In genomic region chr20:14232650-14233049, GRCh38 we compare ENCODE assay signal across 18 cellular contexts.
DNase-seq lines count a peak whose midpoint lies in the region; ATAC-seq and TF ChIP-seq lines count a peak whose summit lies in the region.
"Had no signal": no experiment of that assay in that cellular context is flagged by ENCODE, and none has a peak within 500 bp of the region (broad histone marks: within the 10 kb centered on the region; RNA-seq: fewer than 3 reads in every experiment).

No MANE protein-coding gene starts in this region.

- no peaks in the 10 kb centered on the region for H3K4me1 Mint-ChIP-seq in activated CD8-positive, alpha-beta memory T cell treated with anti-CD3 and anti-CD28 coated beads, Interleukin-2, amount 10 ng/mL, durations not matched to agents 7 days and 5 days
- H3K4me1 Mint-ChIP-seq in MCF 10A (ENCODE audit: insufficient read depth, unreplicated experiment): peaks cover 15% of the 10 kb centered on the region
- H3K4me1 Mint-ChIP-seq: T-helper 17 cell had no signal

- CTCF ChIA-PET in activated CD8-positive, alpha-beta memory T cell treated with anti-CD3 and anti-CD28 coated beads, Interleukin-2, amount 10 ng/mL, durations not matched to agents 7 days and 5 days (lab: Charles Lee): no interaction called here
- CTCF ChIA-PET in MCF 10A (lab: Yijun Ruan, JAX): interaction anchor here (1.3 to 1.7 kb wide), 2 partner anchors 54 to 91 kb away, joined by 3 read pairs; no protein-coding TSS in a partner anchor

- TF ChIP-seq CTCF in MCF 10A (IDR thresholded peaks at IDR 0.05; ENCODE audit: unreplicated experiment): no peak

- H3K27me3 Mint-ChIP-seq in activated CD8-positive, alpha-beta memory T cell treated with anti-CD3 and anti-CD28 coated beads, Interleukin-2, amount 10 ng/mL, durations not matched to agents 7 days and 5 days: no peaks in the 10 kb centered on the region
- no peaks in the 10 kb centered on the region for H3K27me3 Mint-ChIP-seq in MCF 10A (ENCODE audit: insufficient read depth, unreplicated experiment)
- H3K27me3 Mint-ChIP-seq: T-helper 17 cell had no signal

- DNase-seq in kidney tubule cell (ENCODE audit: low spot score) (peak; percentile 27), MCF 10A (ENCODE audit: unreplicated experiment) (no peak)
- DNase-seq in activated CD8-positive, alpha-beta memory T cell treated with anti-CD3 and anti-CD28 coated beads, Interleukin-2, amount 10 ng/mL, durations not matched to agents 7 days and 5 days: no peak
- DNase-seq: activated CD4-positive, alpha-beta T cell treated with anti-CD3 and anti-CD28 coated beads for 1 hour; Caco-2; gastrocnemius medialis; left ventricle myocardium inferior; MG63; NCI-H187 treated with DMSO at 0.1 percent for 48 hours; stimulated activated CD4-positive, alpha-beta T cell treated with anti-CD3 and anti-CD28 coated beads, Interleukin-2, amount 100 ng/mL, for 24 hours; substantia nigra; T-helper 17 cell had no signal

- POLR2A ChIA-PET in MCF 10A (lab: Yijun Ruan, JAX): interaction anchor here (0.6 to 1.1 kb wide), 4 partner anchors 9 to 55 kb away, joined by 3 read pairs; no protein-coding TSS in a partner anchor

- H3K36me3 Mint-ChIP-seq in activated CD8-positive, alpha-beta memory T cell treated with anti-CD3 and anti-CD28 coated beads, Interleukin-2, amount 10 ng/mL, durations not matched to agents 7 days and 5 days: no peaks in the 10 kb centered on the region
- no peaks in the 10 kb centered on the region for H3K36me3 Mint-ChIP-seq in MCF 10A (ENCODE audit: insufficient read depth, unreplicated experiment)

- peak; percentile 87 for ATAC-seq in GM18858 (IDR thresholded peaks at IDR 0.05; ENCODE audit: unreplicated experiment)
- peak; percentile 65 for ATAC-seq in GM21619 (IDR thresholded peaks at IDR 0.05; ENCODE audit: unreplicated experiment)
- ATAC-seq in HG03432 (IDR thresholded peaks at IDR 0.05; ENCODE audit: unreplicated experiment): peak; percentile 95
- no peak for ATAC-seq in activated CD8-positive, alpha-beta memory T cell treated with anti-CD3 and anti-CD28 coated beads, Interleukin-2, amount 10 ng/mL, durations not matched to agents 7 days and 5 days
- ATAC-seq in HG02973 (IDR thresholded peaks at IDR 0.05; ENCODE audit: unreplicated experiment): no peak
- ATAC-seq: gastrocnemius medialis, HepG2, Right ventricle myocardium inferior, T-helper 17 cell had no signal

- BruUV-seq in MCF 10A (replicated peaks; lab: Mats Ljungman, UMichigan): no TSS peak

- H3K4me3 Mint-ChIP-seq in activated CD8-positive, alpha-beta memory T cell treated with anti-CD3 and anti-CD28 coated beads, Interleukin-2, amount 10 ng/mL, durations not matched to agents 7 days and 5 days: no peak overlapping the region
- H3K4me3 Mint-ChIP-seq in MCF 10A (ENCODE audit: unreplicated experiment): no peak overlapping the region
- H3K4me3 Mint-ChIP-seq: T-helper 17 cell had no signal

- intact Hi-C loops in MCF 10A (cut with micrococcal nuclease): no loop called here

- no peak overlapping the region for H3K27ac Mint-ChIP-seq in activated CD8-positive, alpha-beta memory T cell treated with anti-CD3 and anti-CD28 coated beads, Interleukin-2, amount 10 ng/mL, durations not matched to agents 7 days and 5 days
- H3K27ac Mint-ChIP-seq in MCF 10A (ENCODE audit: low read depth, unreplicated experiment): no peak overlapping the region
- H3K27ac Mint-ChIP-seq: T-helper 17 cell had no signal

- peaks cover 8% of the 10 kb centered on the region for H3K9me3 Mint-ChIP-seq in activated CD8-positive, alpha-beta memory T cell treated with anti-CD3 and anti-CD28 coated beads, Interleukin-2, amount 10 ng/mL, durations not matched to agents 7 days and 5 days (ENCODE audit: low read depth)
- no peaks in the 10 kb centered on the region for H3K9me3 Mint-ChIP-seq in MCF 10A (ENCODE audit: unreplicated experiment)

Comparison
In these comparisons a context has a peak if more than half of its experiments do, and no peak if none do; other contexts are left out.
1. ATAC-seq: peak in GM18858 (single experiment), GM21619 (single experiment) and HG03432 (single experiment); none in activated CD8-positive, alpha-beta memory T cell treated with anti-CD3 and anti-CD28 coated beads, Interleukin-2, amount 10 ng/mL, durations not matched to agents 7 days and 5 days (single experiment) and HG02973 (single experiment).